Comparison of ENCODE assay signal across 8 cellular contexts in genomic region chr4:70705146-70705855, GRCh38. TPM values are rescaled to one million over a fixed set of nuclear protein-coding genes. Genes with fewer than 3 reads are reported as not detected.
DNase-seq lines count a peak whose midpoint lies in the region; ATAC-seq, FAIRE-seq and TF ChIP-seq lines count a peak whose summit lies in the region.

No MANE protein-coding gene starts in this region.

- H3K36me3 ChIP-seq in kidney (ENCODE audit: control insufficient read depth in 1 of 2, insufficient read depth in 2 of 2, low read length in 2 of 2): no peaks in the 10 kb centered on the region

- peaks cover 2 to 11% of the 10 kb centered on the region in 2 donors for H3K4me1 ChIP-seq in kidney (ENCODE audit: control insufficient read depth in 1 of 2, insufficient read depth in 1 of 2, low read depth in 1 of 2, low read length in 2 of 2)

- peak overlapping the region; percentile 83 to 94 for H3K4me3 ChIP-seq in kidney (ENCODE audit: low read length in 2 of 2)

- peak overlapping the region; percentile 91 to 96 for H3K27ac ChIP-seq in kidney (ENCODE audit: low read depth in 2 of 2, low read length in 2 of 2)

- DNase-seq in SIG-M5 treated with dmso at 0.1 percent for 504 hours (lab: John Stamatoyannopoulos, UW; ENCODE audit: unreplicated experiment) (peak; percentile 43), SIG-M5 (lab: John Stamatoyannopoulos, UW) (no peak), NCI-H1930 (lab: John Stamatoyannopoulos, UW) (peak; percentile 33 to 39), kidney (peak; percentile 90)
- DNase-seq in activated CD4-positive, CD25-positive, alpha-beta regulatory T cell (lab: John Stamatoyannopoulos, UW): peak; percentile 40 to 43 (median 40)
- DNase-seq in central memory CD4-positive, alpha-beta T cell: peak; percentile 72
- peak; percentile 84 for DNase-seq in stimulated activated CD4-positive, alpha-beta T cell treated with anti-CD3 and anti-CD28 coated beads, Interleukin-15, amount 100 ng/mL, for 24 hours

- TF ChIP-seq CTCF in kidney (IDR thresholded peaks at IDR 0.05; ENCODE audit: borderline replicate concordance, extremely low read depth, insufficient read depth): no peak

- intact Hi-C loops in kidney (cut with DNase I): no loop called here

- H3K9ac ChIP-seq in kidney (ENCODE audit: low read length in 2 of 2): peak overlapping the region; percentile 65 to 93

- no peaks in the 10 kb centered on the region for H3K9me3 ChIP-seq in kidney (ENCODE audit: control insufficient read depth in 1 of 2, low read length in 2 of 2)

- peak; percentile 57 for ATAC-seq in HG02885 (IDR thresholded peaks at IDR 0.05; ENCODE audit: poor library complexity, unreplicated experiment)

- no peak for FAIRE-seq in kidney (lab: Jason Lieb, UNC)

RNA-seq across cellular contexts. Expression of gene RUFY3, which starts 16.5 kb away (rescaled TPM):
- total RNA-seq in kidney: 72.5 TPM
- 40.6 TPM for polyA plus RNA-seq in kidney (ENCODE audit: insufficient read depth, low read depth, low replicate concordance)

RNA-seq across cellular contexts. Expression of gene UTP3, which starts 17.0 kb away (rescaled TPM):
- 28.6 TPM for total RNA-seq in kidney
- 25.8 TPM for polyA plus RNA-seq in kidney (ENCODE audit: insufficient read depth, low read depth, low replicate concordance)

RNA-seq across cellular contexts. Expression of gene JCHAIN, which starts 39.0 kb away (rescaled TPM):
- 355 TPM for total RNA-seq in kidney
- polyA plus RNA-seq in kidney (ENCODE audit: insufficient read depth, low read depth, low replicate concordance): 5.1 TPM
